ENCODE assay signal across 19 cellular contexts in the genomic region with DNA sequence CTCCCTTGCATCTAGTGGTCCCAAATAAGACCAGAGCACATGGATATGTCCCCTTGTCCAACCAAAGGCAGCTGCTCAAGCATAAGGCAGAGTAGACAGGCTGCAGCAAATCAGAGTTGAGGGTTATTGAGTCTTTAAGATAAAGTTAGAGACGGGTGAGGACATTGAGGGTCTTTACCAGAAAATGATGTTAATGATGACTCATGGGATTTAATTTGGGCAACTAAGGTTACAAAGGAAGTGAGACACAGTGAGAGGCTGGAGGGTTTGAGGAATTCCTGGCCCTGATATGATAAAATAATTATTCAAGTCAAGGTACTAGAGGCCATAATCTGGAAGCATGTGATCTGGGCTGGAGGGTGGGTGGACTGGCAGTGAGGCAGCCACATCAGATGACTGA.
"Had no signal": no experiment of that assay in that cellular context is flagged by ENCODE, and none has a peak within 500 bp of the region (broad histone marks: within the 10 kb centered on the region; RNA-seq: fewer than 3 reads in every experiment).

No MANE protein-coding gene starts in this region.

- FAIRE-seq: islet of Langerhans, urothelium cell line had no signal

- H3K9me3 Mint-ChIP-seq: naive thymus-derived CD4-positive, alpha-beta T cell; nephron progenitor cell; stimulated activated effector memory CD8-positive, alpha-beta T cell treated with anti-CD3 and anti-CD28 coated beads, Interleukin-12 subunit alpha, Interleukin-12 subunit beta, amount 100 ng/mL, for 72 hours; type B pancreatic cell had no signal

- H3K27ac Mint-ChIP-seq: naive thymus-derived CD4-positive, alpha-beta T cell; nephron progenitor cell; stimulated activated effector memory CD8-positive, alpha-beta T cell treated with anti-CD3 and anti-CD28 coated beads, Interleukin-12 subunit alpha, Interleukin-12 subunit beta, amount 100 ng/mL, for 72 hours; type B pancreatic cell had no signal

- H3K79me2 ChIP-seq: hepatocyte had no signal

- H3K27ac ChIP-seq: colonic mucosa, hepatocyte, suprapubic skin, thyroid gland had no signal

- H3K4me1 Mint-ChIP-seq: naive thymus-derived CD4-positive, alpha-beta T cell; stimulated activated effector memory CD8-positive, alpha-beta T cell treated with anti-CD3 and anti-CD28 coated beads, Interleukin-12 subunit alpha, Interleukin-12 subunit beta, amount 100 ng/mL, for 72 hours had no signal

- H3K27me3 ChIP-seq: colonic mucosa, hepatocyte, suprapubic skin, thyroid gland had no signal

- H3K4me1 ChIP-seq: colonic mucosa had no signal

- H3K36me3 Mint-ChIP-seq: naive thymus-derived CD4-positive, alpha-beta T cell; stimulated activated effector memory CD8-positive, alpha-beta T cell treated with anti-CD3 and anti-CD28 coated beads, Interleukin-12 subunit alpha, Interleukin-12 subunit beta, amount 100 ng/mL, for 72 hours; type B pancreatic cell had no signal

- DNase-seq: colonic mucosa; dermis blood vessel endothelial cell; erythroblast; head of caudate nucleus; kidney glomerular epithelial cell; naive thymus-derived CD4-positive, alpha-beta T cell; nephron progenitor cell; posterior cingulate gyrus; right cardiac atrium; stimulated activated CD4-positive, alpha-beta T cell treated with anti-CD3 and anti-CD28 coated beads, Interleukin-4, amount 100 ng/mL, for 1 hour; stimulated activated CD8-positive, alpha-beta memory T cell treated with anti-CD3 and anti-CD28 coated beads, Interleukin-4, amount 100 ng/mL, for 48 hours; stimulated activated naive CD8-positive, alpha-beta T cell treated with anti-CD3 and anti-CD28 coated beads, Interleukin-15, Interleukin-2, amounts not matched to agents 100 U/mL and 50 U/mL, for 24 hours had no signal

- H3K9me3 ChIP-seq: colonic mucosa, suprapubic skin, thyroid gland had no signal

- H2AFZ ChIP-seq: hepatocyte had no signal

- H3K4me3 ChIP-seq: colonic mucosa, hepatocyte, suprapubic skin, thyroid gland had no signal

- H3K4me3 Mint-ChIP-seq: naive thymus-derived CD4-positive, alpha-beta T cell; nephron progenitor cell; stimulated activated effector memory CD8-positive, alpha-beta T cell treated with anti-CD3 and anti-CD28 coated beads, Interleukin-12 subunit alpha, Interleukin-12 subunit beta, amount 100 ng/mL, for 72 hours; type B pancreatic cell had no signal

- H3K4me2 ChIP-seq: hepatocyte had no signal

- ATAC-seq: naive thymus-derived CD4-positive, alpha-beta T cell; right cardiac atrium; stimulated activated effector memory CD8-positive, alpha-beta T cell treated with anti-CD3 and anti-CD28 coated beads, Interleukin-12 subunit alpha, Interleukin-12 subunit beta, amount 100 ng/mL, for 72 hours; stimulated activated naive CD8-positive, alpha-beta T cell treated with anti-CD3 and anti-CD28 coated beads, Interleukin-15, Interleukin-2, amounts not matched to agents 100 U/mL and 50 U/mL, for 24 hours had no signal

- H3K36me3 ChIP-seq: colonic mucosa, suprapubic skin, thyroid gland had no signal
